ENCODE assay signal across 8 cellular contexts in genomic region chr22:46389081-46389480, GRCh38.
"Had no signal": no experiment of that assay in that cellular context is flagged by ENCODE, and none has a peak within 500 bp of the region (broad histone marks: within the 10 kb centered on the region; RNA-seq: fewer than 3 reads in every experiment).

No MANE protein-coding gene starts in this region.

- H3K4me2 ChIP-seq: GM23338 had no signal

- DNase-seq: H7, HFFc6, IMR-90 had no signal

- H3K36me3 ChIP-seq: HAP-1 had no signal

- H3K4me3 ChIP-seq: GM23338, HAP-1, K562 had no signal

- H2AFZ ChIP-seq: GM23338 had no signal

- FAIRE-seq: HTR-8/SVneo, K562 had no signal

- H3K4me1 ChIP-seq: HAP-1 had no signal

- H3K9me3 ChIP-seq: HAP-1 had no signal

- ATAC-seq: GM23338, HCT116, K562 had no signal
